ENCODE assay signal across 8 cellular contexts in genomic region chr1:38873027-38873969, GRCh38. TPM values are rescaled to one million over a fixed set of nuclear protein-coding genes. Genes with fewer than 3 reads are reported as not detected.
A peak's percentile ranks its signal among the peaks of the same experiment; 100 is the strongest.
DNase-seq lines count a peak whose midpoint lies in the region; ATAC-seq and TF ChIP-seq lines count a peak whose summit lies in the region.

Gene MYCBP, minus strand, starts transcription at chr1:38873348. Its CDS starts 43 bp downstream, at chr1:38873305.

- H4K91ac ChIP-seq in IMR-90 (ENCODE audit: insufficient read depth, low read depth, low read length), result 0 out of 2 replicates have a peak within 1 kb of the TSS, but pooled peaks have one; percentile 26

- H3K36me3 ChIP-seq in IMR-90 (ENCODE audit: control insufficient read depth, insufficient read depth, low read length), result no peaks in the 10 kb centered on the region

- H3K9me1 ChIP-seq in IMR-90 (ENCODE audit: insufficient read depth, low read length), result 0 out of 2 replicates have a peak, but pooled peaks cover 8% of the 10 kb centered on the region

- peak within 1 kb of the TSS; percentile 83 for H3K4me2 ChIP-seq in IMR-90 (ENCODE audit: low read depth, low read length)

- WGBS in IMR-90 (ENCODE audit: extremely low coverage in 2 of 2, insufficient read length in 1 of 2), 2 experiments, result 1% methylated on average over 33 of the region's 69 CpGs; no CpG with 5 or more reads in 1 of the 2 experiments

- peak within 1 kb of the TSS; percentile 93 for H2AFZ ChIP-seq in IMR-90 (replicated peaks; ENCODE audit: low read length, poor library complexity)

- POLR2A ChIA-PET in IMR-90 (lab: Charles Lee; ENCODE audit: unreplicated experiment), result no interaction called here

- H3K4me1 ChIP-seq in IMR-90 (ENCODE audit: control insufficient read depth, insufficient read depth, low read length), result no peaks in the 10 kb centered on the region; the same call in 1 of the 2 replicates
- peaks cover 20% of the 10 kb centered on the region for H3K4me1 ChIP-seq in mononuclear cell (ENCODE audit: insufficient read depth, low read length)

- no peaks in the 10 kb centered on the region; the same call in 1 of the 2 replicates for H4K20me1 ChIP-seq in IMR-90 (ENCODE audit: insufficient read depth, low read length)

- in situ Hi-C loops in IMR-90 (cut with MboI; ENCODE audit: low sequenced_read_pairs), result loop anchor here (25.0 kb wide), 1 partner anchor 664 kb away; no protein-coding TSS in a partner anchor

- H2AK9ac ChIP-seq in IMR-90 (replicated peaks; ENCODE audit: low read depth, low read length, poor library complexity), result peak within 1 kb of the TSS; percentile 92

- DNase-seq in DMS 273 (lab: John Stamatoyannopoulos, UW; ENCODE audit: unreplicated experiment) (peak; percentile 100), IMR-90 (peak; percentile 94), OCI-M1 (lab: John Stamatoyannopoulos, UW) (peak; percentile 96), activated T-cell treated with anti-CD3 and anti-CD28 coated beads for 24 hours (ENCODE audit: low read depth) (peak; percentile 96), epithelial cell of esophagus (ENCODE audit: low read depth) (peak; percentile 97)
- peak; percentile 86 to 95 for DNase-seq in stimulated activated CD8-positive, alpha-beta memory T cell treated with anti-CD3 and anti-CD28 coated beads, Interleukin-4, amount 100 ng/mL, for 1 hour (ENCODE audit: low read depth in 2 of 2, low spot score in 1 of 2)

- H4K5ac ChIP-seq in IMR-90 (ENCODE audit: low read depth, low read length), result peak within 1 kb of the TSS; percentile 80

- H2AK5ac ChIP-seq in IMR-90 (ENCODE audit: low read depth, low read length), result no peak within 1 kb of the TSS; the same call in 1 of the 2 replicates

- H3K18ac ChIP-seq in IMR-90 (ENCODE audit: low read depth, low read length), result no peak within 1 kb of the TSS

- H2BK120ac ChIP-seq in IMR-90 (ENCODE audit: low read depth, low read length), result no peak within 1 kb of the TSS

- H3K27me3 ChIP-seq in IMR-90 (ENCODE audit: control insufficient read depth, insufficient read depth, low read length) (no peaks in the 10 kb centered on the region), mononuclear cell (ENCODE audit: insufficient read depth, low read length) (no peaks in the 10 kb centered on the region)

- TF ChIP-seq RAD21 in IMR-90 (IDR thresholded peaks at IDR 0.05; ENCODE audit: low read length), result no peak

- TF ChIP-seq POLR2A in IMR-90 (IDR thresholded peaks at IDR 0.05; ENCODE audit: low read depth, low read length), result no peak

- H3K4me3 ChIP-seq in IMR-90 (ENCODE audit: insufficient read depth, low read depth, low read length) (peak within 1 kb of the TSS; percentile 87), epithelial cell of esophagus (ENCODE audit: low read length) (peak within 1 kb of the TSS; percentile 85), mononuclear cell (ENCODE audit: low read length) (peak within 1 kb of the TSS; percentile 79)

- peak within 1 kb of the TSS; percentile 54 to 91 for H4K8ac ChIP-seq in IMR-90 (ENCODE audit: low read depth in 2 of 2, low read length in 2 of 2)

- H3K27ac ChIP-seq in IMR-90 (ENCODE audit: insufficient read depth, low read length), result peak within 1 kb of the TSS; percentile 59

- BruUV-seq in IMR-90 (replicated peaks; lab: Mats Ljungman, UMichigan), result no TSS peak

- peak within 1 kb of the TSS; percentile 44 for H2BK5ac ChIP-seq in IMR-90 (ENCODE audit: low read depth, low read length, poor library complexity, severe bottlenecking)

- dilution Hi-C loops in IMR-90 (cut with HindIII; ENCODE audit: low sequenced_read_pairs, unreplicated experiment), result no loop called here

- peak within 1 kb of the TSS; percentile 89 for H3K9ac ChIP-seq in IMR-90 (ENCODE audit: low read depth, low read length)

- H2BK20ac ChIP-seq in IMR-90 (ENCODE audit: low read depth, low read length), result no peak within 1 kb of the TSS

- CTCF ChIA-PET in IMR-90 (lab: Yijun Ruan, JAX), result interaction anchor here (1.5 kb wide), 1 partner anchor 219 kb away, joined by 3 read pairs; no protein-coding TSS in a partner anchor

- no peaks in the 10 kb centered on the region for H3K9me3 ChIP-seq in IMR-90 (ENCODE audit: control insufficient read depth, insufficient read depth, low read length)
- H3K9me3 ChIP-seq in mononuclear cell (ENCODE audit: low read depth, low read length), result no peaks in the 10 kb centered on the region

- peaks cover 18 to 36% of the 10 kb centered on the region in 2 experiments; a peak in 3 of 4 replicates for H3K79me1 ChIP-seq in IMR-90 (ENCODE audit: low read depth in 1 of 2, low read length in 2 of 2)

- TF ChIP-seq CTCF in IMR-90 (conservative IDR thresholded peaks at IDR 0.05; ENCODE audit: low read depth, low read length) (no peak), epithelial cell of esophagus (IDR thresholded peaks at IDR 0.05; ENCODE audit: insufficient read depth, low read depth, low read length, missing control alignments) (no peak)

- peak within 1 kb of the TSS; percentile 64 for H3K56ac ChIP-seq in IMR-90 (ENCODE audit: extremely low read depth, insufficient read depth, low read length)

- intact Hi-C loops in IMR-90 (cut with micrococcal nuclease), result loop anchor here (1.0 to 2.0 kb wide), 3 partner anchors 120 to 220 kb away; partner anchors contain the start of gene NDUFS5

- ATAC-seq in GM21528 (IDR thresholded peaks at IDR 0.05; ENCODE audit: low FRiP score, unreplicated experiment), result peak; percentile 91
- peak; percentile 99 for ATAC-seq in IMR-90 (ENCODE audit: low read depth)

- H3K4ac ChIP-seq in IMR-90 (ENCODE audit: low read depth, low read length), result peak within 1 kb of the TSS; percentile 71

- H3K14ac ChIP-seq in IMR-90 (replicated peaks; ENCODE audit: low read depth, low read length), result peak within 1 kb of the TSS; percentile 84

- H3K23ac ChIP-seq in IMR-90 (ENCODE audit: low read depth, low read length), result peak within 1 kb of the TSS; percentile 42

- no peak within 1 kb of the TSS for H2BK15ac ChIP-seq in IMR-90 (ENCODE audit: low read depth, low read length)

TF ChIP-seq in IMR-90, 13 proteins besides CTCF, POLR2A, EP300 and RAD21:
- no peak for TF ChIP-seq CHD1 (IDR thresholded peaks at IDR 0.05; ENCODE audit: low read depth, low read length)
- peak; percentile 73; the same call in 1 of the 2 replicates for TF ChIP-seq MAZ (IDR thresholded peaks at IDR 0.05; ENCODE audit: borderline replicate concordance, low read depth, low read length)
- TF ChIP-seq MXI1 (IDR thresholded peaks at IDR 0.05; ENCODE audit: borderline replicate concordance, low read depth, low read length), result peak; percentile 93

RNA-seq across cellular contexts. Expression of gene MYCBP, which starts in this region (rescaled TPM):
- total RNA-seq in IMR-90 (2012; rRNA removed) (9.9 and 15.6 TPM in 2 replicates), mononuclear cell (5.6 TPM)
- 10.1 and 11.9 TPM in 2 replicates for polyA plus RNA-seq in IMR-90 (2012; rRNA removed)
- 2.7 and 4.7 TPM in 2 replicates for polyA plus RNA-seq in IMR-90 (2012; cell fraction: cytosol; rRNA removed)
- polyA plus RNA-seq in IMR-90 (2012; cell fraction: nucleus; rRNA removed; ENCODE audit: low replicate concordance), result 0.90 and 5.1 TPM in 2 replicates

Comparison
In these comparisons a context has a peak if more than half of its experiments do, and no peak if none do; other contexts are left out.
1. Peak in every context shown above with its lines: DNase-seq, ATAC-seq, H3K4me3 ChIP-seq and H3K27ac ChIP-seq.